2 cellular contexts compared by ENCODE assay signal in the genomic region with DNA sequence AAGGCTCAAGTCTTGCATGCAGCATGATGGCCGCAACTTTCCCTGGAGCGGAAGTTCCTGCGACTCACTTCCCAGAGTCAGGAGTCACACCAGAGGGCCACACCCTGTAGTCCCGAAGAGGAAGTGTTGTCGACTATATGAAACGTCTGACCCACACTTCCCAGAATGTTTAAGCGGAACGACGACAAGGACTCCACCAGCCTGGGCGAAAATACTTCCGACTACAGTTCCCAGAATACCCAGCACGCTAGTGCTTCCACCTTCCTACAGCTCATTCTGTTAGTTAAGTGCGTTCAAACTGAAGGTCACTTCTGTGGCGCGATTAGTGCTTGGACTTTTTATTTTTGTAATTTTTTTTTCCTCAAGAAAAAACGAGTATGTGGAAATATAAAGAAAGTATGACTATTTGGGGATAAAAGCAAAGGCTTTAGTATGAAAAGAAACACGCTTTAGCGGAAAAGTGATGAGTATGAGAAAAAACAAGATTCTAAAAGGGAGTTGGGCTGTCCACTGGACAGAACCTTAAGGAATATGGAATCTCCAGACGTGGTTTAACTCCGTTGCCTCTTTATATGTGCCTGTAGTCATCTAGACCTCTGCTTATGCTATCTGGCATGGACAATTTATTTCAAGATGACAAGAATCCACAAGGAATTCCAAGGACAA.
A peak's percentile ranks its signal among the peaks of the same experiment; 100 is the strongest.
TF ChIP-seq lines count a peak whose summit lies in the region.

No MANE protein-coding gene starts in this region.

TF ChIP-seq in HepG2, 621 proteins besides CTCF, POLR2A, EP300 and RAD21:
- TF ChIP-seq, protein P1, sequence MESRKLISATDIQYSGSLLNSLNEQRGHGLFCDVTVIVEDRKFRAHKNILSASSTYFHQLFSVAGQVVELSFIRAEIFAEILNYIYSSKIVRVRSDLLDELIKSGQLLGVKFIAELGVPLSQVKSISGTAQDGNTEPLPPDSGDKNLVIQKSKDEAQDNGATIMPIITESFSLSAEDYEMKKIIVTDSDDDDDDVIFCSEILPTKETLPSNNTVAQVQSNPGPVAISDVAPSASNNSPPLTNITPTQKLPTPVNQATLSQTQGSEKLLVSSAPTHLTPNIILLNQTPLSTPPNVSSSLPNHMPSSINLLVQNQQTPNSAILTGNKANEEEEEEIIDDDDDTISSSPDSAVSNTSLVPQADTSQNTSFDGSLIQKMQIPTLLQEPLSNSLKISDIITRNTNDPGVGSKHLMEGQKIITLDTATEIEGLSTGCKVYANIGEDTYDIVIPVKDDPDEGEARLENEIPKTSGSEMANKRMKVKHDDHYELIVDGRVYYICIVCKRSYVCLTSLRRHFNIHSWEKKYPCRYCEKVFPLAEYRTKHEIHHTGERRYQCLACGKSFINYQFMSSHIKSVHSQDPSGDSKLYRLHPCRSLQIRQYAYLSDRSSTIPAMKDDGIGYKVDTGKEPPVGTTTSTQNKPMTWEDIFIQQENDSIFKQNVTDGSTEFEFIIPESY (CRISPR knock-in tag; IDR thresholded peaks at IDR 0.05) = no peak
- TF ChIP-seq SOX13 (IDR thresholded peaks at IDR 0.05) (no peak), SOX13 (CRISPR knock-in tag; conservative IDR thresholded peaks at IDR 0.05 in 1 of 2, IDR thresholded peaks at IDR 0.05 in 1 of 2) (no peak), MAFK (conservative IDR thresholded peaks at IDR 0.05 in 1 of 2, IDR thresholded peaks at IDR 0.05 in 1 of 2; ENCODE audit: low read length in 2 of 2) (peak in 1 of 2 experiments; percentile 56; a peak in 1 of 4 replicates), ZFY (CRISPR knock-in tag; IDR thresholded peaks at IDR 0.05) (no peak), ZNF143 (CRISPR knock-in tag; IDR thresholded peaks at IDR 0.05) (peak; percentile 28; the same call in 1 of the 2 replicates), GABPA (IDR thresholded peaks at IDR 0.05; ENCODE audit: low read depth, low read length) (no peak), GABPA (CRISPR knock-in tag; IDR thresholded peaks at IDR 0.05; ENCODE audit: low read depth) (peak; percentile 69), THAP11 (CRISPR knock-in tag; IDR thresholded peaks at IDR 0.05) (peak; percentile 68)
TF ChIP-seq in HepG2: peak in this region for 4.

TF ChIP-seq in K562, 482 proteins besides CTCF, POLR2A, EP300 and RAD21 (continues in another document):
- TF ChIP-seq, protein P2, sequence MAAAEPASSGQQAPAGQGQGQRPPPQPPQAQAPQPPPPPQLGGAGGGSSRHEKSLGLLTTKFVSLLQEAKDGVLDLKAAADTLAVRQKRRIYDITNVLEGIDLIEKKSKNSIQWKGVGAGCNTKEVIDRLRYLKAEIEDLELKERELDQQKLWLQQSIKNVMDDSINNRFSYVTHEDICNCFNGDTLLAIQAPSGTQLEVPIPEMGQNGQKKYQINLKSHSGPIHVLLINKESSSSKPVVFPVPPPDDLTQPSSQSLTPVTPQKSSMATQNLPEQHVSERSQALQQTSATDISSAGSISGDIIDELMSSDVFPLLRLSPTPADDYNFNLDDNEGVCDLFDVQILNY (CRISPR knock-in tag; IDR thresholded peaks at IDR 0.05) = no peak
- TF ChIP-seq ERF (CRISPR knock-in tag; IDR thresholded peaks at IDR 0.05) (no peak), ZNF75A (CRISPR knock-in tag; IDR thresholded peaks at IDR 0.05) (no peak), FOSL1 (tag; conservative IDR thresholded peaks at IDR 0.05) (0 out of 2 replicates have a peak, but pooled peaks have one; percentile 28), MAFG (tag; conservative IDR thresholded peaks at IDR 0.05) (no peak), ESRRA (IDR thresholded peaks at IDR 0.05; ENCODE audit: borderline replicate concordance, low read depth) (no peak), ZNF146 (CRISPR knock-in tag; IDR thresholded peaks at IDR 0.05; ENCODE audit: unreplicated experiment) (no peak), NR2C2 (CRISPR knock-in tag; IDR thresholded peaks at IDR 0.05) (no peak), NR2C2 (tag; IDR thresholded peaks at IDR 0.05) (peak; percentile 78), TCF7 (IDR thresholded peaks at IDR 0.05; ENCODE audit: borderline replicate concordance) (no peak), FOXK1 (CRISPR knock-in tag; IDR thresholded peaks at IDR 0.05; ENCODE audit: borderline replicate concordance) (no peak), CHCHD3 (CRISPR knock-in tag; IDR thresholded peaks at IDR 0.05) (no peak), TRIM28 (IDR thresholded peaks at IDR 0.05) (no peak), SMARCB1 (IDR thresholded peaks at IDR 0.05; ENCODE audit: insufficient read length, low read depth) (no peak), GATAD2B (IDR thresholded peaks at IDR 0.05; ENCODE audit: borderline replicate concordance) (no peak), ZNF253 (CRISPR knock-in tag; conservative IDR thresholded peaks at IDR 0.05) (no peak), NFE2 (IDR thresholded peaks at IDR 0.05; ENCODE audit: low read depth) (no peak), ZNF717 (CRISPR knock-in tag; IDR thresholded peaks at IDR 0.05) (no peak), MAFF (IDR thresholded peaks at IDR 0.05; ENCODE audit: low read length) (no peak), ZNF79 (CRISPR knock-in tag; IDR thresholded peaks at IDR 0.05; ENCODE audit: low read depth) (no peak), PURB (CRISPR knock-in tag; IDR thresholded peaks at IDR 0.05; ENCODE audit: low read depth) (no peak), ZKSCAN3 (CRISPR knock-in tag; IDR thresholded peaks at IDR 0.05) (no peak), STAT5B (CRISPR knock-in tag; IDR thresholded peaks at IDR 0.05) (no peak), CXXC5 (CRISPR knock-in tag; IDR thresholded peaks at IDR 0.05) (peak; percentile 42), TAF15 (IDR thresholded peaks at IDR 0.05; ENCODE audit: low read depth, low read length) (no peak), NEUROD1 (IDR thresholded peaks at IDR 0.05; ENCODE audit: borderline replicate concordance, low read depth, low read length, partially characterized antibody) (no peak), RBM34 (IDR thresholded peaks at IDR 0.05; ENCODE audit: borderline replicate concordance, insufficient read depth, low read length) (no peak), ZC3H11A (IDR thresholded peaks at IDR 0.05; ENCODE audit: low read depth, low read length) (no peak), ZNF764 (CRISPR knock-in tag; IDR thresholded peaks at IDR 0.05; ENCODE audit: low read depth) (no peak), HMGN3 (IDR thresholded peaks at IDR 0.05; ENCODE audit: borderline replicate concordance, extremely low read depth, insufficient read length, low read depth, low read length) (no peak)
- TF ChIP-seq, protein P3, sequence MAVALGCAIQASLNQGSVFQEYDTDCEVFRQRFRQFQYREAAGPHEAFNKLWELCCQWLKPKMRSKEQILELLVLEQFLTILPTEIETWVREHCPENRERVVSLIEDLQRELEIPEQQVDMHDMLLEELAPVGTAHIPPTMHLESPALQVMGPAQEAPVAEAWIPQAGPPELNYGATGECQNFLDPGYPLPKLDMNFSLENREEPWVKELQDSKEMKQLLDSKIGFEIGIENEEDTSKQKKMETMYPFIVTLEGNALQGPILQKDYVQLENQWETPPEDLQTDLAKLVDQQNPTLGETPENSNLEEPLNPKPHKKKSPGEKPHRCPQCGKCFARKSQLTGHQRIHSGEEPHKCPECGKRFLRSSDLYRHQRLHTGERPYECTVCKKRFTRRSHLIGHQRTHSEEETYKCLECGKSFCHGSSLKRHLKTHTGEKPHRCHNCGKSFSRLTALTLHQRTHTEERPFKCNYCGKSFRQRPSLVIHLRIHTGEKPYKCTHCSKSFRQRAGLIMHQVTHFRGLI (CRISPR knock-in tag; IDR thresholded peaks at IDR 0.05) = no peak
- TF ChIP-seq, protein P4, sequence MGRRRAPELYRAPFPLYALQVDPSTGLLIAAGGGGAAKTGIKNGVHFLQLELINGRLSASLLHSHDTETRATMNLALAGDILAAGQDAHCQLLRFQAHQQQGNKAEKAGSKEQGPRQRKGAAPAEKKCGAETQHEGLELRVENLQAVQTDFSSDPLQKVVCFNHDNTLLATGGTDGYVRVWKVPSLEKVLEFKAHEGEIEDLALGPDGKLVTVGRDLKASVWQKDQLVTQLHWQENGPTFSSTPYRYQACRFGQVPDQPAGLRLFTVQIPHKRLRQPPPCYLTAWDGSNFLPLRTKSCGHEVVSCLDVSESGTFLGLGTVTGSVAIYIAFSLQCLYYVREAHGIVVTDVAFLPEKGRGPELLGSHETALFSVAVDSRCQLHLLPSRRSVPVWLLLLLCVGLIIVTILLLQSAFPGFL (CRISPR knock-in tag; IDR thresholded peaks at IDR 0.05) = no peak
- TF ChIP-seq, protein P5, sequence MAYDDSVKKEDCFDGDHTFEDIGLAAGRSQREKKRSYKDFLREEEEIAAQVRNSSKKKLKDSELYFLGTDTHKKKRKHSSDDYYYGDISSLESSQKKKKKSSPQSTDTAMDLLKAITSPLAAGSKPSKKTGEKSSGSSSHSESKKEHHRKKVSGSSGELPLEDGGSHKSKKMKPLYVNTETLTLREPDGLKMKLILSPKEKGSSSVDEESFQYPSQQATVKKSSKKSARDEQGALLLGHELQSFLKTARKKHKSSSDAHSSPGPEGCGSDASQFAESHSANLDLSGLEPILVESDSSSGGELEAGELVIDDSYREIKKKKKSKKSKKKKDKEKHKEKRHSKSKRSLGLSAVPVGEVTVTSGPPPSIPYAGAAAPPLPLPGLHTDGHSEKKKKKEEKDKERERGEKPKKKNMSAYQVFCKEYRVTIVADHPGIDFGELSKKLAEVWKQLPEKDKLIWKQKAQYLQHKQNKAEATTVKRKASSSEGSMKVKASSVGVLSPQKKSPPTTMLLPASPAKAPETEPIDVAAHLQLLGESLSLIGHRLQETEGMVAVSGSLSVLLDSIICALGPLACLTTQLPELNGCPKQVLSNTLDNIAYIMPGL (CRISPR knock-in tag; IDR thresholded peaks at IDR 0.05) = no peak
- TF ChIP-seq, protein P6, sequence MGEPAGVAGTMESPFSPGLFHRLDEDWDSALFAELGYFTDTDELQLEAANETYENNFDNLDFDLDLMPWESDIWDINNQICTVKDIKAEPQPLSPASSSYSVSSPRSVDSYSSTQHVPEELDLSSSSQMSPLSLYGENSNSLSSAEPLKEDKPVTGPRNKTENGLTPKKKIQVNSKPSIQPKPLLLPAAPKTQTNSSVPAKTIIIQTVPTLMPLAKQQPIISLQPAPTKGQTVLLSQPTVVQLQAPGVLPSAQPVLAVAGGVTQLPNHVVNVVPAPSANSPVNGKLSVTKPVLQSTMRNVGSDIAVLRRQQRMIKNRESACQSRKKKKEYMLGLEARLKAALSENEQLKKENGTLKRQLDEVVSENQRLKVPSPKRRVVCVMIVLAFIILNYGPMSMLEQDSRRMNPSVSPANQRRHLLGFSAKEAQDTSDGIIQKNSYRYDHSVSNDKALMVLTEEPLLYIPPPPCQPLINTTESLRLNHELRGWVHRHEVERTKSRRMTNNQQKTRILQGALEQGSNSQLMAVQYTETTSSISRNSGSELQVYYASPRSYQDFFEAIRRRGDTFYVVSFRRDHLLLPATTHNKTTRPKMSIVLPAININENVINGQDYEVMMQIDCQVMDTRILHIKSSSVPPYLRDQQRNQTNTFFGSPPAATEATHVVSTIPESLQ (CRISPR knock-in tag; IDR thresholded peaks at IDR 0.05) = no peak
- TF ChIP-seq, protein P7, sequence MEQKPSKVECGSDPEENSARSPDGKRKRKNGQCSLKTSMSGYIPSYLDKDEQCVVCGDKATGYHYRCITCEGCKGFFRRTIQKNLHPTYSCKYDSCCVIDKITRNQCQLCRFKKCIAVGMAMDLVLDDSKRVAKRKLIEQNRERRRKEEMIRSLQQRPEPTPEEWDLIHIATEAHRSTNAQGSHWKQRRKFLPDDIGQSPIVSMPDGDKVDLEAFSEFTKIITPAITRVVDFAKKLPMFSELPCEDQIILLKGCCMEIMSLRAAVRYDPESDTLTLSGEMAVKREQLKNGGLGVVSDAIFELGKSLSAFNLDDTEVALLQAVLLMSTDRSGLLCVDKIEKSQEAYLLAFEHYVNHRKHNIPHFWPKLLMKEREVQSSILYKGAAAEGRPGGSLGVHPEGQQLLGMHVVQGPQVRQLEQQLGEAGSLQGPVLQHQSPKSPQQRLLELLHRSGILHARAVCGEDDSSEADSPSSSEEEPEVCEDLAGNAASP (IDR thresholded peaks at IDR 0.05) = no peak
